ENCODE assay signal across 8 cellular contexts in the genomic region with DNA sequence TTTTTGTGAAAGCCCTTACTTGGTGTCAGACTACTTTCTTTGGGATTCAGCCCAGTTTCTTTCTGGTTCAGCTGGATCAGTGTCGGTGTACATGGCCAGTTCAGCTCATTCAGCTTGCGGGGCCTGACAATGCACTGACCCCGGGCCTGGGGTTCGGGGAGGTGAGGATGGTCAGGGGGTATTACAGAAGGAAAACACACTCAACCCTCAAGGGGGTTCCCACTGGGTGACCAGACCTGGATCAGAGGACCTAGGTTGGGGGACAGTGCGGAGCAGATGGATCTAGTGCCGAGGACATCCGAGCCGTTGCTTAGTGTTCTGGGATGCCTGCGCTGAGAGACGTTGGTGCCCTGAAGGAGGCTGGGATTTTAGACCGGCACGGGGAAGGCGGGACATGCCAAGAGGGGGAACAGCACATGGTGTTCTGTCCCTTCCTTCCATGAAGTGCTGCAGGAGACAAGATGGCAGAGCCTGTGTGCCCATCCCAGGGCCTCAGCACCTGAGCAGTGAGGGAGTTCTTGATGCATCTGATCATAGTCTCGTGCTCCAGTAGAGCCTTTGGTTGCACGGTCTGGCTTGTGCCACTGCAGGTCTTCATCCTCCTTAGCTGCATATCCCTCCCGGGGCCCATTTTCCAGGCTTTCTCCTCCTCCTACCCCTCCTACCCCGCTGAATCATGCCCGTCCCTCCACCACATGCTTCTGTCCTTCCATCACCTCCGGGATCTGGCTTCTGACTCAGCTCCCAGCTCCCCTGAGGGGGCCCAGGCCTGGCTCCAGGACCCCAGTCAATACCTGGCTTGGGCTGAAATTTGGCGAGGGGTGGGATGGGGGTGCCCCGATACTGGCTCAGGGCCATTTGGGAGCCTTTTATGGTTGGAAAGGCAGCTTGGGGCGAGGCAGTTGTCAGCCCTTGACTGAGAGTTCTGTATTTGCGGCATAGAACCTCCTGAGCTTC. TPM values are rescaled to one million over a fixed set of nuclear protein-coding genes. Genes with fewer than 3 reads are reported as not detected.
DNase-seq lines count a peak whose midpoint lies in the region; ATAC-seq and TF ChIP-seq lines count a peak whose summit lies in the region.

No MANE protein-coding gene starts in this region.

- no peaks in the 10 kb centered on the region for H3K27me3 ChIP-seq in ascending aorta
- H3K27me3 ChIP-seq in right cardiac atrium (ENCODE audit: control insufficient read depth, insufficient read depth): no peaks in the 10 kb centered on the region
- no peaks in the 10 kb centered on the region for H3K27me3 ChIP-seq in stomach smooth muscle (ENCODE audit: control insufficient read depth in 1 of 2, insufficient read depth in 2 of 2, low read length in 2 of 2)

- DNase-seq in HCEC 1CT: peak; percentile 93
- peak; percentile 81 to 98 for DNase-seq in ascending aorta (ENCODE audit: low spot score in 2 of 2)
- peak; percentile 79 to 84 (median 83) for DNase-seq in right cardiac atrium
- DNase-seq in NOMO-1 treated with dmso at 0.1 percent for 144 hours (lab: John Stamatoyannopoulos, UW; ENCODE audit: unreplicated experiment): no peak

- H3K9me3 ChIP-seq in ascending aorta: no peaks in the 10 kb centered on the region
- no peaks in the 10 kb centered on the region for H3K9me3 ChIP-seq in right cardiac atrium (ENCODE audit: control insufficient read depth, low read length)
- H3K9me3 ChIP-seq in stomach smooth muscle (ENCODE audit: control insufficient read depth in 2 of 2, low read length in 2 of 2): no peaks in the 10 kb centered on the region

- peaks cover 53 to 79% of the 10 kb centered on the region in 2 donors for H3K4me1 ChIP-seq in ascending aorta
- H3K4me1 ChIP-seq in right cardiac atrium (ENCODE audit: control insufficient read depth, insufficient read depth, low read length): peaks cover 13% of the 10 kb centered on the region
- H3K4me1 ChIP-seq in stomach smooth muscle (ENCODE audit: control insufficient read depth, insufficient read depth, low read length): peaks cover 89% of the 10 kb centered on the region

- intact Hi-C loops in ascending aorta (cut with DNase I): loop anchor here (5.0 kb wide), 1 partner anchor 175 kb away; the partner anchor contains the start of gene DNAJB2
- intact Hi-C loops in right cardiac atrium (cut with DNase I): loop anchor here in 1 of 4 donors (10.0 kb wide), 1 partner anchor 48 kb away; no protein-coding TSS in a partner anchor

- WGBS in right cardiac atrium: 51% methylated on average over 23 of the region's 23 CpGs

- H3K36me3 ChIP-seq in ascending aorta: peaks cover 53 to 58% of the 10 kb centered on the region in 2 donors
- peaks cover 18 to 20% of the 10 kb centered on the region in 2 donors for H3K36me3 ChIP-seq in stomach smooth muscle (ENCODE audit: control insufficient read depth in 2 of 2, insufficient read depth in 2 of 2, low read length in 2 of 2)

- peak; percentile 56 to 77 for ATAC-seq in right cardiac atrium
- no peak for ATAC-seq in HG02884 (IDR thresholded peaks at IDR 0.05; ENCODE audit: unreplicated experiment)
- ATAC-seq in GM21717 (IDR thresholded peaks at IDR 0.05; ENCODE audit: unreplicated experiment): no peak
- no peak for ATAC-seq in HG02571 (IDR thresholded peaks at IDR 0.05; ENCODE audit: unreplicated experiment)

- H3K27ac ChIP-seq in ascending aorta (peak overlapping the region; percentile 91 to 94), right cardiac atrium (ENCODE audit: low read length) (peak overlapping the region; percentile 78), stomach smooth muscle (ENCODE audit: low read length) (peak overlapping the region; percentile 100)

- H3K4me3 ChIP-seq in ascending aorta: peak overlapping the region; percentile 21 to 24
- H3K4me3 ChIP-seq in right cardiac atrium (ENCODE audit: low read length): no peak overlapping the region
- H3K4me3 ChIP-seq in stomach smooth muscle (ENCODE audit: low read length in 2 of 2): peak overlapping the region; percentile 17 to 68

- peak overlapping the region; percentile 93 to 99 for H3K9ac ChIP-seq in stomach smooth muscle (ENCODE audit: low read length in 2 of 2)

- no peak for TF ChIP-seq CTCF in ascending aorta (IDR thresholded peaks at IDR 0.05)

RNA-seq across cellular contexts. Expression of gene SPEG, which starts 18.0 kb away (rescaled TPM):
- total RNA-seq in ascending aorta (390 TPM), right cardiac atrium (100 to 1,000 TPM; 122 to 176 (median 159) TPM)
- 85.5 TPM for polyA plus RNA-seq in right cardiac atrium

RNA-seq across cellular contexts. Expression of gene DES, which starts 34.5 kb away (rescaled TPM):
- total RNA-seq in ascending aorta: 182 TPM
- total RNA-seq in right cardiac atrium: over 10,000 TPM in 1 of 4 donors, 1,000 to 10,000 TPM in 3; 6,970 to 10,932 (median 7,338) TPM
- 9,146 TPM for polyA plus RNA-seq in right cardiac atrium

RNA-seq across cellular contexts. Expression of gene GMPPA, which starts 46.1 kb away (rescaled TPM):
- total RNA-seq in ascending aorta: 11.4 TPM
- 10 to 100 TPM; 22.9 to 27.5 (median 25.4) TPM for total RNA-seq in right cardiac atrium
- 21.6 TPM for polyA plus RNA-seq in right cardiac atrium

Comparison
In these comparisons a context has a peak if more than half of its experiments do, and no peak if none do; other contexts are left out.
1. ATAC-seq: peak in right cardiac atrium (2 of 2); none in HG02884 (single experiment), GM21717 (single experiment) and HG02571 (single experiment).
2. RNA of gene DES, which starts 34.5 kb away (total RNA-seq): 6,970 to 10,932 TPM in right cardiac atrium; 182 TPM in ascending aorta (single experiment); every median in the first group is over 10 times any median in the second.
3. Peak in every context shown above with its lines, with median percentiles within 50 percentile points of each other: H3K27ac ChIP-seq.